16 cellular contexts compared by ENCODE assay signal in the genomic region with DNA sequence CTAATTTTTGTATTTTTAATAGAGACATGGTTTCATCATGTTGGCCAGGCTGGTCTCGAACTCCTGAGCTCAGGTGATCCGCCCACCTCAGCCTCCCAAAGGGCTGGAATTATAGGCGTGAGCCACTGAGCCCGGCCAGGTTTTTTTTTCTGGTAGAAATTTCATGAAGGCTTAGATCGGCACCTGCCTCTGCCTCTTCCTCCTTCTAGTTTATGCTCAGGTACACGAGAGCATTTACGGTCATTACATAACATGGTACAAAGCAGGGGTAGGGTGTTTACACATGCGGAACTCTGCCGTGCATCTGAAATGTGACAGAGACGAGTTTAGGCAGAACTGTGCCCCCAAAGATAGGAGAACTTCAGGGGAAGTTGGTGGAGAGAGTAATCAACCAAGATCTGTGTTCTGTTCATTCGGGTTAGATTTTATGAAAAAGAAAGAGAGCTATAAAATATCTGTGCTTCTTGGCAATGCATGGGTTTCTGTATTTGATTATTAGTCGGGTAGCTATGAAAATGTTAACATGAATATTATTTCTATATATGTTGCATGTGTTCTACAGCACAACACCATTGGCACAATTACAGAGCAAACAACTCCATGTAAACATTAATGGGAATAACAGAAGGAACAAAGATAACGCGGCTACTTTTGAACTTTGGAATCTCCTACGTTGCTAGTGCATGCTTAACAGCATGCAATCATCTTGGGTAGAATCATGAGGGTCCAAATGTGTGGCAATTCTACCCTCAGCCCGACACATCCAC.
"Had no signal": no experiment of that assay in that cellular context is flagged by ENCODE, and none has a peak within 500 bp of the region (broad histone marks: within the 10 kb centered on the region; RNA-seq: fewer than 3 reads in every experiment).

No MANE protein-coding gene starts in this region.

- H3K4me1 ChIP-seq: gastroesophageal sphincter, psoas muscle, suprapubic skin, upper lobe of right lung had no signal

- ATAC-seq: effector memory CD8-positive, alpha-beta T cell; gastroesophageal sphincter; natural killer cell; psoas muscle; sciatic nerve; upper lobe of right lung had no signal

- H3K27me3 ChIP-seq: gastroesophageal sphincter had no signal

- H3K4me3 Mint-ChIP-seq: activated naive CD4-positive, alpha-beta T cell treated with anti-CD3 and anti-CD28 coated beads for 36 hours; effector memory CD8-positive, alpha-beta T cell; natural killer cell had no signal

- H3K9me3 ChIP-seq: gastroesophageal sphincter, psoas muscle, suprapubic skin, upper lobe of right lung had no signal

- H3K4me1 Mint-ChIP-seq: natural killer cell had no signal

- DNase-seq: activated CD4-positive, alpha-beta T cell treated with anti-CD3 and anti-CD28 coated beads for 48 hours; activated CD8-positive, alpha-beta memory T cell treated with anti-CD3 and anti-CD28 coated beads for 24 hours; activated naive CD4-positive, alpha-beta T cell treated with anti-CD3 and anti-CD28 coated beads for 36 hours; caudate nucleus; effector memory CD8-positive, alpha-beta T cell; natural killer cell; occipital lobe; psoas muscle; stimulated activated CD4-positive, alpha-beta T cell treated with anti-CD3 and anti-CD28 coated beads, Interleukin-12 subunit alpha, Interleukin-12 subunit beta, amount 100 ng/mL, for 4 hours; stimulated activated naive CD4-positive, alpha-beta T cell; T-helper 1 cell; upper lobe of right lung had no signal

- H3K36me3 Mint-ChIP-seq: natural killer cell had no signal

- H3K4me3 ChIP-seq: coronary artery, gastroesophageal sphincter, psoas muscle, suprapubic skin, upper lobe of right lung had no signal

- H3K27ac ChIP-seq: coronary artery, gastroesophageal sphincter, psoas muscle, suprapubic skin, upper lobe of right lung had no signal

- H3K36me3 ChIP-seq: gastroesophageal sphincter, suprapubic skin, upper lobe of right lung had no signal

- H3K27ac Mint-ChIP-seq: activated naive CD4-positive, alpha-beta T cell treated with anti-CD3 and anti-CD28 coated beads for 36 hours; effector memory CD8-positive, alpha-beta T cell; natural killer cell had no signal

- H3K9me3 Mint-ChIP-seq: activated naive CD4-positive, alpha-beta T cell treated with anti-CD3 and anti-CD28 coated beads for 36 hours; effector memory CD8-positive, alpha-beta T cell; natural killer cell had no signal
